14 cellular contexts compared by ENCODE assay signal in the genomic region with DNA sequence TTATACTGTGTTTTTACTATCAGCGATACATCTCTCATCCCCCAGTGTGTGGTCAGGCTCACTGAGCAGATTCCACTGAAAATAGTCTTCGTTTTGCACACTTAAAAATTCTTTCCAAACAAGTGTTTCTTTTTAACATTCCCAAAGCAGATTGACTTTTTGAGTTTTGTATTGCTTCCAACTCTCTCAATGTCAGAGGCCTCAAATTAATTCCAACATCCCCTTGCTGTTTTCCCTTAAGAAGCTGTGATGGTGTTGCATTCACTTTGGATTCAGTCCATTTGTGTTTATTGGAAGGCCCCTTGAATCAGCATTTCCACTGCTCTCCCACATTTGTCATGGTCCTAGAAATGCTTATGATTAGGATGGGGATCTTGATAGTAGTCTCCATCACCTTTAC.
"Had no signal": no experiment of that assay in that cellular context is flagged by ENCODE, and none has a peak within 500 bp of the region (broad histone marks: within the 10 kb centered on the region; RNA-seq: fewer than 3 reads in every experiment).

No MANE protein-coding gene starts in this region.

- H3K9me3 ChIP-seq: colonic mucosa, esophagus squamous epithelium, thyroid gland had no signal

- H3K27me3 ChIP-seq: colonic mucosa, esophagus squamous epithelium, thyroid gland had no signal

- H3K36me3 ChIP-seq: colonic mucosa, esophagus squamous epithelium, thyroid gland had no signal

- H3K4me3 ChIP-seq: colonic mucosa, esophagus squamous epithelium, thyroid gland had no signal

- H3K27ac ChIP-seq: foreskin keratinocyte had no signal

- H3K4me1 ChIP-seq: colonic mucosa, foreskin keratinocyte had no signal

- DNase-seq: activated CD4-positive, alpha-beta T cell treated with anti-CD3 and anti-CD28 coated beads for 4 hours; activated CD8-positive, alpha-beta memory T cell treated with anti-CD3 and anti-CD28 coated beads, Interleukin-2, amount 50 U/mL, for 4 hours; activated CD8-positive, alpha-beta T cell treated with anti-CD3 and anti-CD28 coated beads, Interleukin-2, amount 10 ng/mL, durations not matched to agents 7 days and 5 days; activated gamma-delta T cell treated with Interleukin-2 at 50 U/mL for 16 hours; activated T-cell treated with anti-CD3 and anti-CD28 coated beads, Interleukin-2, amount 50 U/mL, for 72 hours; amniotic stem cell; caudate nucleus; colonic mucosa; esophagus squamous epithelium; foreskin keratinocyte; stimulated activated CD4-positive, alpha-beta T cell treated with anti-CD3 and anti-CD28 coated beads, Interleukin-12 subunit alpha, Interleukin-12 subunit beta, amount 100 ng/mL, for 4 hours; stimulated activated CD4-positive, alpha-beta T cell treated with anti-CD3 and anti-CD28 coated beads, Interleukin-2, amount 100 ng/mL, for 24 hours; T-helper 2 cell had no signal
